Comparison of ENCODE assay signal across 8 cellular contexts in genomic region chr1:3649342-3650247, GRCh38. TPM values are rescaled to one million over a fixed set of nuclear protein-coding genes. Genes with fewer than 3 reads are reported as not detected.
DNase-seq lines count a peak whose midpoint lies in the region; ATAC-seq and TF ChIP-seq lines count a peak whose summit lies in the region.

Gene WRAP73, minus strand, starts transcription at chr1:3650103. Its CDS starts 104 bp downstream, at chr1:3649999.

- H2AFZ ChIP-seq in mammary epithelial cell (ENCODE audit: low read depth, low read length) (peak within 1 kb of the TSS; percentile 86), smooth muscle cell (ENCODE audit: low read depth) (peak within 1 kb of the TSS; percentile 98)

- POLR2A ChIA-PET in A673 (lab: Charles Lee; ENCODE audit: low non-redundant PET) = no interaction called here

- H3K4me2 ChIP-seq in mammary epithelial cell (ENCODE audit: insufficient read depth, low read depth, low read length) = peak within 1 kb of the TSS; percentile 92
- peak within 1 kb of the TSS; percentile 94 for H3K4me2 ChIP-seq in smooth muscle cell

- H4K20me1 ChIP-seq in mammary epithelial cell (ENCODE audit: insufficient read depth, low read length) (no peaks in the 10 kb centered on the region), smooth muscle cell (ENCODE audit: low read depth) (no peaks in the 10 kb centered on the region)

- H3K9me3 ChIP-seq in A673 (ENCODE audit: low read depth, low read length, poor library complexity, severe bottlenecking) (no peaks in the 10 kb centered on the region), WERI-Rb-1 (ENCODE audit: severe bottlenecking) (peaks cover 9% of the 10 kb centered on the region), mammary epithelial cell (replicated peaks; ENCODE audit: insufficient read depth, low read length) (no peaks in the 10 kb centered on the region), smooth muscle cell (replicated peaks; ENCODE audit: low read depth) (no peaks in the 10 kb centered on the region)

- peak; percentile 74 for TF ChIP-seq POLR2A in GM18526 (IDR thresholded peaks at IDR 0.05; ENCODE audit: extremely low read depth, insufficient read length)

- H3K36me3 ChIP-seq in A673 (ENCODE audit: insufficient read depth, low read length, poor library complexity, severe bottlenecking) (peaks cover 30% of the 10 kb centered on the region), WERI-Rb-1 (peaks cover 40% of the 10 kb centered on the region), mammary epithelial cell (ENCODE audit: insufficient read depth, low read length) (peaks cover 2% of the 10 kb centered on the region), smooth muscle cell (ENCODE audit: low read depth) (no peaks in the 10 kb centered on the region)

- CTCF ChIA-PET in A673 (lab: Charles Lee) = no interaction called here
- CTCF ChIA-PET in mammary epithelial cell (lab: Charles Lee; ENCODE audit: low non-redundant PET) = no interaction called here

- peaks cover 6% of the 10 kb centered on the region for H3K4me1 ChIP-seq in A673 (ENCODE audit: insufficient read depth, low read length, poor library complexity, severe bottlenecking)
- peaks cover 15% of the 10 kb centered on the region for H3K4me1 ChIP-seq in mammary epithelial cell (ENCODE audit: insufficient read depth, low read length)
- peaks cover 6% of the 10 kb centered on the region for H3K4me1 ChIP-seq in smooth muscle cell (ENCODE audit: low read depth)

- peak; percentile 65 for ATAC-seq in HG03064 (IDR thresholded peaks at IDR 0.05; ENCODE audit: low read depth, unreplicated experiment)

- H3K27me3 ChIP-seq in A673 (replicated peaks; ENCODE audit: insufficient read depth, low read depth, low read length, poor library complexity) = peaks cover 10% of the 10 kb centered on the region
- no peaks in the 10 kb centered on the region for H3K27me3 ChIP-seq in WERI-Rb-1 (ENCODE audit: insufficient read depth, low read depth, severe bottlenecking)
- H3K27me3 ChIP-seq in mammary epithelial cell (ENCODE audit: insufficient read depth, low read length) = peaks cover 27% of the 10 kb centered on the region
- peaks cover 46% of the 10 kb centered on the region for H3K27me3 ChIP-seq in smooth muscle cell (ENCODE audit: low read depth)

- BruUV-seq in A673 (replicated peaks; lab: Mats Ljungman, UMichigan) = no TSS peak
- BruUV-seq in mammary epithelial cell (replicated peaks; lab: Mats Ljungman, UMichigan) = no TSS peak

- peak; percentile 96 for DNase-seq in A673 (ENCODE audit: low spot score)
- DNase-seq in NCI-H2227 (lab: John Stamatoyannopoulos, UW; ENCODE audit: unreplicated experiment) = peak; percentile 93
- peak; percentile 89 for DNase-seq in WERI-Rb-1
- DNase-seq in mammary epithelial cell = peak; percentile 85
- peak; percentile 93 for DNase-seq in iPS-NIHi7 (ENCODE audit: extremely low spot score)
- peak; percentile 36 for DNase-seq in smooth muscle cell (lab: John Stamatoyannopoulos, UW; ENCODE audit: unreplicated experiment)

- intact Hi-C loops in A673 (cut with micrococcal nuclease; ENCODE audit: unreplicated experiment) (no loop called here), mammary epithelial cell (cut with micrococcal nuclease) (loop anchor here (1.0 kb wide), 1 partner anchor 75 kb away; no protein-coding TSS in a partner anchor)

- H3K27ac ChIP-seq in A673 (ENCODE audit: low read depth, low read length, poor library complexity, severe bottlenecking) (peak within 1 kb of the TSS; percentile 82), WERI-Rb-1 (peak within 1 kb of the TSS; percentile 74), mammary epithelial cell (ENCODE audit: insufficient read depth, low read depth, low read length) (no peak within 1 kb of the TSS), smooth muscle cell (ENCODE audit: low read depth) (no peak within 1 kb of the TSS)

- H3F3A ChIP-seq in smooth muscle cell (ENCODE audit: low read depth) = no peaks in the 10 kb centered on the region

- TF ChIP-seq CTCF in A673 (conservative IDR thresholded peaks at IDR 0.05; ENCODE audit: low read depth, low read length) (peak; percentile 48; the same call in 1 of the 2 replicates), WERI-Rb-1 (IDR thresholded peaks at IDR 0.05; ENCODE audit: low read depth, low read length) (peak; percentile 31; the same call in 1 of the 2 replicates), mammary epithelial cell (conservative IDR thresholded peaks at IDR 0.05 in 1 of 2, IDR thresholded peaks at IDR 0.05 in 1 of 2; ENCODE audit: extremely low read depth in 1 of 2, insufficient read depth in 1 of 2, low read depth in 1 of 2, low read length in 2 of 2) (peak; percentile 2 to 20), smooth muscle cell (IDR thresholded peaks at IDR 0.05; ENCODE audit: borderline replicate concordance, insufficient read depth, poor library complexity, severe bottlenecking) (no peak)

- H3K9ac ChIP-seq in mammary epithelial cell (ENCODE audit: insufficient read depth, low read length) (peak within 1 kb of the TSS; percentile 6), smooth muscle cell (ENCODE audit: low read depth) (peak within 1 kb of the TSS; percentile 17)

- H3K4me3 ChIP-seq in A673 (ENCODE audit: low read depth, low read length, poor library complexity, severe bottlenecking) (peak within 1 kb of the TSS; percentile 99), WERI-Rb-1 (ENCODE audit: low read depth, low read length) (peak within 1 kb of the TSS; percentile 94), mammary epithelial cell (replicated peaks in 1 of 3; ENCODE audit: insufficient read depth in 1 of 3, low read depth in 2 of 3, low read length in 3 of 3) (peak within 1 kb of the TSS; percentile 67 to 89 (median 67)), smooth muscle cell (peak within 1 kb of the TSS; percentile 93)

- peaks cover 15% of the 10 kb centered on the region for H3K79me2 ChIP-seq in mammary epithelial cell (ENCODE audit: insufficient read depth, low read length)
- no peaks in the 10 kb centered on the region for H3K79me2 ChIP-seq in smooth muscle cell (ENCODE audit: low read depth)

- dilution Hi-C loops in mammary epithelial cell (cut with HindIII; ENCODE audit: low sequenced_read_pairs) = loop anchor here (10.0 kb wide), 1 partner anchor 175 kb away; no protein-coding TSS in a partner anchor

- in situ Hi-C loops in mammary epithelial cell (cut with MboI; ENCODE audit: low sequenced_read_pairs in 2 of 2) = no loop called here

- 2% methylated on average over 49 of the region's 60 CpGs for WGBS in mammary epithelial cell (ENCODE audit: low coverage, missing lambda C conversion rate)
- 6% methylated on average over 57 of the region's 60 CpGs for WGBS in smooth muscle cell (ENCODE audit: low lambda C conversion rate)

RNA-seq across cellular contexts. Expression of gene WRAP73, which starts in this region (rescaled TPM):
- total RNA-seq in A673 (2021) (41.2 and 41.8 TPM in 2 replicates), mammary epithelial cell (10 to 100 TPM in 1 of 2 donors, 1 to 10 TPM in 1; 8.3 to 26.6 TPM), smooth muscle cell (14.2 and 17.2 TPM in 2 replicates)
- polyA plus RNA-seq in mammary epithelial cell (22.0 TPM), smooth muscle cell (20.8 and 21.5 TPM in 2 replicates)
- polyA minus RNA-seq in mammary epithelial cell = 23.6 TPM

Comparison
In these comparisons a context has a peak if more than half of its experiments do, and no peak if none do; other contexts are left out.
1. DNase-seq: peak in every context shown above with its lines; median percentile 96 in A673; 93 in NCI-H2227; 93 in iPS-NIHi7; 89 in WERI-Rb-1; 85 in mammary epithelial cell; 36 in smooth muscle cell.
2. H3K27ac ChIP-seq: peak in A673 (single experiment) and WERI-Rb-1 (single experiment); none in mammary epithelial cell (single experiment) and smooth muscle cell (single experiment).
3. Peak in every context shown above with its lines, with median percentiles within 50 percentile points of each other: H3K4me3 ChIP-seq.